6 cellular contexts compared by ENCODE assay signal in genomic region chr1:145995964-145996432, GRCh38. TPM values are rescaled to one million over a fixed set of nuclear protein-coding genes. Genes with fewer than 3 reads are reported as not detected.
DNase-seq lines count a peak whose midpoint lies in the region; ATAC-seq and TF ChIP-seq lines count a peak whose summit lies in the region.

No MANE protein-coding gene starts in this region.

- no peak for TF ChIP-seq POLR2A in tibial nerve (IDR thresholded peaks at IDR 0.05)

- H3K27me3 ChIP-seq in OCI-LY3 (ENCODE audit: low read depth, low read length) (no peaks in the 10 kb centered on the region), tibial nerve (no peaks in the 10 kb centered on the region)

- H3K4me2 ChIP-seq in OCI-LY3 (ENCODE audit: low read length): peak overlapping the region; percentile 90

- H2AFZ ChIP-seq in OCI-LY3 (ENCODE audit: low read depth, low read length): no peak overlapping the region

- H3K4me1 ChIP-seq in OCI-LY3 (ENCODE audit: low read length) (peaks cover 22% of the 10 kb centered on the region), tibial nerve (peaks cover 0 to 45% (median 21%) of the 10 kb centered on the region in 4 donors)

- DNase-seq in ACHN (peak; percentile 26), fibroblast of the aortic adventitia (ENCODE audit: low read depth) (no peak), tibial nerve (ENCODE audit: low spot score in 2 of 2) (no peak)

- peak overlapping the region; percentile 90 for H3K4me3 ChIP-seq in OCI-LY3 (ENCODE audit: low read length)
- peak overlapping the region; percentile 99 for H3K4me3 ChIP-seq in fibroblast of the aortic adventitia (ENCODE audit: low read depth, low read length)
- H3K4me3 ChIP-seq in tibial nerve: peak overlapping the region; percentile 67 to 97 (median 78)

- H3K9me3 ChIP-seq in OCI-LY3 (ENCODE audit: insufficient read depth, low read length) (no peaks in the 10 kb centered on the region), tibial nerve (no peaks in the 10 kb centered on the region)

- H3K9ac ChIP-seq in OCI-LY3 (ENCODE audit: low read length): peak overlapping the region; percentile 98

- H3K79me2 ChIP-seq in OCI-LY3 (ENCODE audit: low read length): peaks cover 21% of the 10 kb centered on the region

- TF ChIP-seq EP300 in tibial nerve (IDR thresholded peaks at IDR 0.05): no peak

- no peak for TF ChIP-seq CTCF in OCI-LY3 (IDR thresholded peaks at IDR 0.05; ENCODE audit: low read depth, low read length)
- no peak for TF ChIP-seq CTCF in fibroblast of the aortic adventitia (IDR thresholded peaks at IDR 0.05; ENCODE audit: insufficient read depth, low read length)
- no peak for TF ChIP-seq CTCF in tibial nerve (IDR thresholded peaks at IDR 0.05)

- in situ Hi-C loops in ACHN (cut with HindIII; ENCODE audit: low pct_ligation_motif_present, low pct_unique_long_range_greater_than_20kb, low sequenced_read_pairs): no loop called here

- ATAC-seq in GM19463 (IDR thresholded peaks at IDR 0.05; ENCODE audit: unreplicated experiment): no peak
- no peak for ATAC-seq in HG03457 (IDR thresholded peaks at IDR 0.05; ENCODE audit: unreplicated experiment)

- peaks cover 41% of the 10 kb centered on the region for H4K20me1 ChIP-seq in OCI-LY3 (ENCODE audit: insufficient read depth, low read length)

- peak overlapping the region; percentile 59 for H3K27ac ChIP-seq in OCI-LY3 (ENCODE audit: low read length)
- peak overlapping the region; percentile 94 to 99 (median 97) for H3K27ac ChIP-seq in tibial nerve

- WGBS in tibial nerve, 2 donors: 0 to 1% methylated on average over 13 of the region's 13 CpGs

- peaks cover 46% of the 10 kb centered on the region for H3K36me3 ChIP-seq in OCI-LY3 (replicated peaks; ENCODE audit: low read depth, low read length)
- peaks cover 22 to 37% (median 32%) of the 10 kb centered on the region in 3 donors for H3K36me3 ChIP-seq in tibial nerve

RNA-seq across cellular contexts. Expression of gene TXNIP, which starts 0.4 kb away (rescaled TPM):
- total RNA-seq in fibroblast of the aortic adventitia (ENCODE audit: low replicate concordance): 73.0 and 257 TPM in 2 replicates
- 1,000 to 10,000 TPM; 1,863 to 2,525 (median 2,185) TPM for total RNA-seq in tibial nerve

RNA-seq across cellular contexts. Expression of gene HJV, which starts 25.5 kb away (rescaled TPM):
- not detected in 2 replicates for total RNA-seq in fibroblast of the aortic adventitia (ENCODE audit: low replicate concordance)
- not detected for total RNA-seq in tibial nerve

RNA-seq across cellular contexts. Expression of gene POLR3GL, which starts 31.5 kb away (rescaled TPM):
- total RNA-seq in fibroblast of the aortic adventitia (ENCODE audit: low replicate concordance) (15.7 and 28.4 TPM in 2 replicates), tibial nerve (10 to 100 TPM; 20.1 to 33.1 (median 28.9) TPM)

RNA-seq across cellular contexts. Expression of gene ANKRD34A, which starts 31.6 kb away (rescaled TPM):
- 0.65 and 0.99 TPM in 2 replicates for total RNA-seq in fibroblast of the aortic adventitia (ENCODE audit: low replicate concordance)
- 1 to 10 TPM in 2 of 4 donors, under 1 TPM in 2; 0.39 to 2.4 (median 1.3) TPM for total RNA-seq in tibial nerve

RNA-seq across cellular contexts. Expression of gene LIX1L, which starts 38.2 kb away (rescaled TPM):
- total RNA-seq in fibroblast of the aortic adventitia (ENCODE audit: low replicate concordance) (50.8 and 73.3 TPM in 2 replicates), tibial nerve (10 to 100 TPM; 30.8 to 57.1 (median 41.5) TPM)
